ENCODE assay signal across 17 cellular contexts in the genomic region with DNA sequence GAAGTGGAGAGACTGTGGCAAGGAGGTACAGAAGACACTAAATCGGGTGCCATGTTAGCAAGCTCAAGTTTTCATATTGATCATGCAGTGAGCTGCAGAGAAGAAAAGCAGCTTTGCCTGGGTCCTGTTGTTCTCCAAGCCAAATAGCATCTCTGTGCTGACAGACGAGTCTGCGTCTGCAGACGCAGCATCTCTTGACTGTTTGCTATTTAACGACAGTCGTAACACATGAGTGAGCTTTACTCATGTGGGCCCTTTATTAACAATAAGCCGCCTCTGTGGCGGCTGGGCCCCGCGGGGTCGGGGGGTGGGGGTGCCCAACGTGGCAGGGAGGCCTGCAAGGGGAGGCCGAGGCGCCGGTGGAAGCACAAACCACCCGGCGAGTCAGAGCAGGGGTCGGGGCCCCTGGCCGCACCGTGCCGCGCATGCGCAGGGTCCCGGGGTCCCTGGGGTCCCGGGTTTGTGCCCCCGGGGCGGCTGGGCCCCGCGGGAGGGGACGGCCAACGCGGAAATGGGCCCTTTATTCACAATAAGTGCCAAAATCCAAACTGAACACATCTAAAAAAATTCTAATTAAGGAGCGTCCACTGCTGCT.
"Had no signal": no experiment of that assay in that cellular context is flagged by ENCODE, and none has a peak within 500 bp of the region (broad histone marks: within the 10 kb centered on the region; RNA-seq: fewer than 3 reads in every experiment).

No MANE protein-coding gene starts in this region.

- H3K36me3 Mint-ChIP-seq: natural killer cell had no signal

- H3K4me1 Mint-ChIP-seq: activated CD4-positive, alpha-beta T cell treated with anti-CD3 and anti-CD28 coated beads for 36 hours; natural killer cell had no signal

- H3K27me3 ChIP-seq: transverse colon had no signal

- H3K4me3 Mint-ChIP-seq: activated CD4-positive, alpha-beta T cell treated with anti-CD3 and anti-CD28 coated beads for 36 hours; activated CD8-positive, alpha-beta T cell treated with anti-CD3 and anti-CD28 coated beads, Interleukin-2, amount 10 ng/mL, durations not matched to agents 7 days and 5 days; natural killer cell had no signal

- ATAC-seq: activated CD4-positive, alpha-beta T cell treated with anti-CD3 and anti-CD28 coated beads for 36 hours; activated CD8-positive, alpha-beta T cell treated with anti-CD3 and anti-CD28 coated beads, Interleukin-2, amount 10 ng/mL, durations not matched to agents 7 days and 5 days; esophagus mucosa; mucosa of descending colon; natural killer cell had no signal

- H3K27ac ChIP-seq: lower lobe of right lung, transverse colon, WERI-Rb-1 had no signal

- H3K27ac Mint-ChIP-seq: activated CD4-positive, alpha-beta T cell treated with anti-CD3 and anti-CD28 coated beads for 36 hours; activated CD8-positive, alpha-beta T cell treated with anti-CD3 and anti-CD28 coated beads, Interleukin-2, amount 10 ng/mL, durations not matched to agents 7 days and 5 days; natural killer cell had no signal

- H3K36me3 ChIP-seq: lower lobe of right lung, transverse colon, WERI-Rb-1 had no signal

- DNase-seq: activated CD4-positive, alpha-beta T cell treated with anti-CD3 and anti-CD28 coated beads for 36 hours; activated CD8-positive, alpha-beta memory T cell treated with anti-CD3 and anti-CD28 coated beads, Interleukin-2, amount 50 U/mL, for 48 hours; activated CD8-positive, alpha-beta T cell treated with anti-CD3 and anti-CD28 coated beads, Interleukin-2, amount 10 ng/mL, durations not matched to agents 7 days and 5 days; activated naive CD4-positive, alpha-beta T cell; aorta; dorsolateral prefrontal cortex; hypothalamus; kidney glomerular epithelial cell; lower lobe of right lung; mucosa of descending colon; natural killer cell; small intestine; substantia nigra; T1000; transverse colon; WERI-Rb-1 had no signal

- H3K9me3 Mint-ChIP-seq: natural killer cell had no signal

- H3K4me1 ChIP-seq: lower lobe of right lung, transverse colon had no signal

- H3K27me3 Mint-ChIP-seq: activated CD4-positive, alpha-beta T cell treated with anti-CD3 and anti-CD28 coated beads for 36 hours had no signal

- H3K9me3 ChIP-seq: lower lobe of right lung, mucosa of descending colon, transverse colon had no signal

- H3K4me3 ChIP-seq: lower lobe of right lung, mucosa of descending colon, transverse colon had no signal
